Comparison of ENCODE assay signal across 13 cellular contexts in the genomic region with DNA sequence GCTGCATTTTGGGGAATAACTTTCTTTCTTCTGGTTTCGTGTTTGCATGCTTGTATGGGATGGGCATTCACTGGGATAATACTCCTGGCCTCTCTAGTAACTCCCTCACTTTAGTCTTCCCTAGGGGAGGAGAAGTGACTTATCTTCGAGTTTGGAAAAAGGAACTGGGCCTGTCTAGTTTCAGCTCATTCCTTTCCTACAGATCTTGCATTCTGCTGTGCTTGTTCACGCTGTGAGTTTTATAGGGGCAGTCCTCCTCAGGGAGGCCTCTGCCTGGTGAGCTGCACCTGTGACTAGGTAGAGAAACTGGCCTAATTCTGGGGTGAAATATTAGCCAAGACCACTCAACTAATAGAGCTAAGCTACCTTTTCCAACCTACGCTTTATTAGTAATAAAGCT.
"Had no signal": no experiment of that assay in that cellular context is flagged by ENCODE, and none has a peak within 500 bp of the region (broad histone marks: within the 10 kb centered on the region; RNA-seq: fewer than 3 reads in every experiment).

No MANE protein-coding gene starts in this region.

- H3K27ac Mint-ChIP-seq: activated CD4-positive, alpha-beta T cell treated with anti-CD3 and anti-CD28 coated beads, Interleukin-2, amount 10 ng/mL, durations not matched to agents 7 days and 5 days; activated naive CD8-positive, alpha-beta T cell; activated T-cell treated with anti-CD3 and anti-CD28 coated beads, Interleukin-2, amount 50 U/mL, for 72 hours; natural killer cell treated with Interleukin-12 subunit alpha and Interleukin-12 subunit beta and Interleukin-15 and Interleukin-18, amount 100 ng/mL, for 72 hours; stimulated activated naive CD8-positive, alpha-beta T cell treated with anti-CD3 and anti-CD28 coated beads, Interleukin-15, Interleukin-2, amounts not matched to agents 100 ng/mL and 50 ng/mL, for 24 hours had no signal

- H3K27me3 Mint-ChIP-seq: activated CD4-positive, alpha-beta T cell treated with anti-CD3 and anti-CD28 coated beads, Interleukin-2, amount 10 ng/mL, durations not matched to agents 7 days and 5 days; activated naive CD8-positive, alpha-beta T cell; natural killer cell treated with Interleukin-12 subunit alpha and Interleukin-12 subunit beta and Interleukin-15 and Interleukin-18, amount 100 ng/mL, for 72 hours; stimulated activated naive CD8-positive, alpha-beta T cell treated with anti-CD3 and anti-CD28 coated beads, Interleukin-15, Interleukin-2, amounts not matched to agents 100 ng/mL and 50 ng/mL, for 24 hours had no signal

- H3K27me3 ChIP-seq: right lobe of liver, testis had no signal

- H3K9me3 ChIP-seq: right lobe of liver, testis had no signal

- H3K36me3 ChIP-seq: right lobe of liver had no signal

- H3K9me3 Mint-ChIP-seq: activated CD4-positive, alpha-beta T cell treated with anti-CD3 and anti-CD28 coated beads, Interleukin-2, amount 10 ng/mL, durations not matched to agents 7 days and 5 days; activated T-cell treated with anti-CD3 and anti-CD28 coated beads, Interleukin-2, amount 50 U/mL, for 72 hours; natural killer cell treated with Interleukin-12 subunit alpha and Interleukin-12 subunit beta and Interleukin-15 and Interleukin-18, amount 100 ng/mL, for 72 hours; stimulated activated naive CD8-positive, alpha-beta T cell treated with anti-CD3 and anti-CD28 coated beads, Interleukin-15, Interleukin-2, amounts not matched to agents 100 ng/mL and 50 ng/mL, for 24 hours had no signal

- DNase-seq: activated CD4-positive, alpha-beta T cell treated with anti-CD3 and anti-CD28 coated beads, Interleukin-2, amount 10 ng/mL, durations not matched to agents 7 days and 5 days; activated CD8-positive, alpha-beta memory T cell treated with anti-CD3 and anti-CD28 coated beads, Interleukin-2, amount 50 U/mL, for 48 hours; activated gamma-delta T cell treated with Interleukin-2 at 50 U/mL for 16 hours; activated T-cell treated with anti-CD3 and anti-CD28 coated beads, Interleukin-2, amount 50 U/mL, for 72 hours; anterior cingulate cortex; erythroblast; right lobe of liver; T-helper 2 cell; testis had no signal

- H3K4me3 ChIP-seq: right lobe of liver, testis had no signal

- ATAC-seq: activated T-cell treated with anti-CD3 and anti-CD28 coated beads, Interleukin-2, amount 50 U/mL, for 72 hours; left lobe of liver; natural killer cell treated with Interleukin-12 subunit alpha and Interleukin-12 subunit beta and Interleukin-15 and Interleukin-18, amount 100 ng/mL, for 72 hours; right lobe of liver had no signal

- H3K27ac ChIP-seq: testis had no signal

- H3K36me3 Mint-ChIP-seq: activated naive CD8-positive, alpha-beta T cell; natural killer cell treated with Interleukin-12 subunit alpha and Interleukin-12 subunit beta and Interleukin-15 and Interleukin-18, amount 100 ng/mL, for 72 hours had no signal

- H3K4me3 Mint-ChIP-seq: activated CD4-positive, alpha-beta T cell treated with anti-CD3 and anti-CD28 coated beads, Interleukin-2, amount 10 ng/mL, durations not matched to agents 7 days and 5 days; activated naive CD8-positive, alpha-beta T cell; activated T-cell treated with anti-CD3 and anti-CD28 coated beads, Interleukin-2, amount 50 U/mL, for 72 hours; natural killer cell treated with Interleukin-12 subunit alpha and Interleukin-12 subunit beta and Interleukin-15 and Interleukin-18, amount 100 ng/mL, for 72 hours; stimulated activated naive CD8-positive, alpha-beta T cell treated with anti-CD3 and anti-CD28 coated beads, Interleukin-15, Interleukin-2, amounts not matched to agents 100 ng/mL and 50 ng/mL, for 24 hours had no signal
